ENCODE assay signal across 1 cellular context in genomic region chr10:89470628-89471027, GRCh38.
TF ChIP-seq lines count a peak whose summit lies in the region.

No MANE protein-coding gene starts in this region.

TF ChIP-seq in IMR-90, 13 proteins besides CTCF, POLR2A, EP300 and RAD21 (continued from another document):
- TF ChIP-seq CEBPB (IDR thresholded peaks at IDR 0.05; ENCODE audit: low read depth, low read length): no peak
